ENCODE assay signal across 8 cellular contexts in the genomic region with DNA sequence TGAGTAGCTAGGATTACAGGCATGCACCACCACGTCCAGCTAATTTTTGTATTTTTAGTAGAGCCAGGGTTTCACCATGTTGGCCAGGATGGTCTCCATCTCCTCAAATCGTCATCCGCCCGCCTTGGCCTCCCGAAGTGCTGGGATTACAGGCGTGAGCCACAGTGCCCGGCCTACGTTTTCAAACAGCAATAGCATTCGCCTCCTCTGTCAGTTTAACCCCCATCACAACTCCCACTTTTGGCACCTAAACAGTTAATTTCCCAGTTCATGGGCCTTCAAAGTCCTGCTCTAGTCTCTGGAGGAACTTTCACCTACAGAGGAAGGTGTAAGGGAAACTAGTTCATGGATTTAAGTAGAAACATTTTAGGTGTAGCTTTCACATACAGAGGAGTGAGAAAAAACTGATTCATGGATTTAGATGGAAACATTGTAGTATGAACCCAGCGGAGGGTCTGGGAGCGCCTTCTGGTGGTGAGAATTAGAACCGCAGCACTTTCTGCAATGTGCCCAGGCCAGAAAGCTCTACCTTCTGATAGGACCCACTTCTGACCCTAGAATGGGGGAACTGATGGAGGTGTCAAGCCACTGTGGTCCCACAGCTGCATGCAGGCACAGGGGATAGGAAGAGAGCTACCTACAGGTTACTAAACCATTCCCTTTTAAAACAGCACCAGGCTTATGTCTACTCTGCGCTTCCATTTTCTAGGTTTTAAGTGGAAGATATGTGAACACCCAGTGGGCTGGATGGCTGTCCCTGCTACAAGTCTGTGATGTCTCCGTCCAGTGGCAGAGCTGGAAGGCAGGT. TPM values are rescaled to one million over a fixed set of nuclear protein-coding genes. Genes with fewer than 3 reads are reported as not detected.
DNase-seq lines count a peak whose midpoint lies in the region; ATAC-seq and TF ChIP-seq lines count a peak whose summit lies in the region.

No MANE protein-coding gene starts in this region.

- no peaks in the 10 kb centered on the region for H3K36me3 Mint-ChIP-seq in activated naive CD8-positive, alpha-beta T cell treated with anti-CD3 and anti-CD28 coated beads for 36 hours

- no peaks in the 10 kb centered on the region for H3K9me3 Mint-ChIP-seq in activated naive CD8-positive, alpha-beta T cell treated with anti-CD3 and anti-CD28 coated beads for 36 hours

- H3K4me1 ChIP-seq in DND-41 (ENCODE audit: insufficient read depth, low read length): peaks cover 10% of the 10 kb centered on the region
- peaks cover 2% of the 10 kb centered on the region for H3K4me1 ChIP-seq in Loucy (ENCODE audit: insufficient read depth, low read length, poor library complexity, severe bottlenecking)
- H3K4me1 ChIP-seq in cardiac muscle cell (ENCODE audit: low read depth): no peaks in the 10 kb centered on the region

- H3F3A ChIP-seq in Loucy (ENCODE audit: low read depth) (no peaks in the 10 kb centered on the region), SU-DHL-6 (ENCODE audit: insufficient read depth) (no peaks in the 10 kb centered on the region)

- ATAC-seq in DND-41 (ENCODE audit: insufficient read depth, low read depth): peak; percentile 63
- no peak for ATAC-seq in GM21529 (IDR thresholded peaks at IDR 0.05; ENCODE audit: unreplicated experiment)
- ATAC-seq in GM19351 (IDR thresholded peaks at IDR 0.05; ENCODE audit: unreplicated experiment): no peak

- H3K9me3 ChIP-seq in DND-41 (ENCODE audit: insufficient read depth, low read length, severe bottlenecking) (no peaks in the 10 kb centered on the region), Loucy (ENCODE audit: insufficient read depth, low read depth, low read length) (no peaks in the 10 kb centered on the region), SU-DHL-6 (ENCODE audit: insufficient read depth, low read length) (no peaks in the 10 kb centered on the region), cardiac muscle cell (ENCODE audit: low read depth) (no peaks in the 10 kb centered on the region)

- no peaks in the 10 kb centered on the region for H3K36me3 ChIP-seq in DND-41 (ENCODE audit: insufficient read depth, low read length)
- H3K36me3 ChIP-seq in Loucy (ENCODE audit: insufficient read depth, low read length): no peaks in the 10 kb centered on the region
- no peaks in the 10 kb centered on the region for H3K36me3 ChIP-seq in SU-DHL-6 (ENCODE audit: low read length)
- H3K36me3 ChIP-seq in cardiac muscle cell: no peaks in the 10 kb centered on the region

- peaks cover 9% of the 10 kb centered on the region for H3K27me3 Mint-ChIP-seq in activated naive CD8-positive, alpha-beta T cell treated with anti-CD3 and anti-CD28 coated beads for 36 hours

- peaks cover 8% of the 10 kb centered on the region for H3K4me1 Mint-ChIP-seq in activated naive CD8-positive, alpha-beta T cell treated with anti-CD3 and anti-CD28 coated beads for 36 hours

- peaks cover 11% of the 10 kb centered on the region for H3K27me3 ChIP-seq in DND-41 (ENCODE audit: insufficient read depth, low read length, poor library complexity)
- H3K27me3 ChIP-seq in Loucy (ENCODE audit: insufficient read depth, low read length, poor library complexity, severe bottlenecking): no peaks in the 10 kb centered on the region
- no peaks in the 10 kb centered on the region for H3K27me3 ChIP-seq in SU-DHL-6 (ENCODE audit: low read length)
- H3K27me3 ChIP-seq in cardiac muscle cell: no peaks in the 10 kb centered on the region

- peak; percentile 92 for TF ChIP-seq CTCF in DND-41 (IDR thresholded peaks at IDR 0.05; ENCODE audit: borderline replicate concordance, extremely low read depth, low read length, poor library complexity, severe bottlenecking)
- peak; percentile 96 for TF ChIP-seq CTCF in Loucy (conservative IDR thresholded peaks at IDR 0.05; ENCODE audit: low read length)
- TF ChIP-seq CTCF in SU-DHL-6 (IDR thresholded peaks at IDR 0.05; ENCODE audit: insufficient read depth, low read length, poor library complexity, severe bottlenecking): peak; percentile 87
- TF ChIP-seq CTCF in cardiac muscle cell (IDR thresholded peaks at IDR 0.05; ENCODE audit: low read depth, low read length): peak; percentile 94

- peak overlapping the region; percentile 11 for H3K27ac Mint-ChIP-seq in activated naive CD8-positive, alpha-beta T cell treated with anti-CD3 and anti-CD28 coated beads for 36 hours

- H2AFZ ChIP-seq in DND-41 (ENCODE audit: low read depth, low read length): no peak overlapping the region
- H2AFZ ChIP-seq in Loucy (ENCODE audit: low read length): no peak overlapping the region
- H2AFZ ChIP-seq in SU-DHL-6 (ENCODE audit: low read depth, low read length, severe bottlenecking): no peak overlapping the region

- H3K9ac ChIP-seq in DND-41 (ENCODE audit: low read depth, low read length) (no peak overlapping the region), Loucy (ENCODE audit: low read depth, low read length, poor library complexity, severe bottlenecking) (no peak overlapping the region), SU-DHL-6 (ENCODE audit: low read length) (no peak overlapping the region)

- H3K4me2 ChIP-seq in DND-41 (ENCODE audit: insufficient read depth, low read length) (no peak overlapping the region), Loucy (ENCODE audit: low read depth, low read length, poor library complexity, severe bottlenecking) (no peak overlapping the region), SU-DHL-6 (ENCODE audit: low read depth, low read length, poor library complexity, severe bottlenecking) (no peak overlapping the region)

- no peak overlapping the region for H3K27ac ChIP-seq in DND-41 (ENCODE audit: low read length)
- H3K27ac ChIP-seq in SU-DHL-6 (ENCODE audit: low read depth, low read length): no peak overlapping the region
- H3K27ac ChIP-seq in cardiac muscle cell: no peak overlapping the region

- H4K20me1 ChIP-seq in DND-41 (ENCODE audit: insufficient read depth, low read length): no peaks in the 10 kb centered on the region
- H4K20me1 ChIP-seq in Loucy (ENCODE audit: insufficient read depth, low read length, poor library complexity, severe bottlenecking): no peaks in the 10 kb centered on the region
- no peaks in the 10 kb centered on the region for H4K20me1 ChIP-seq in SU-DHL-6 (ENCODE audit: low read depth, low read length)

- no peaks in the 10 kb centered on the region for H3K9me2 ChIP-seq in Loucy (replicated peaks; ENCODE audit: low read depth, low read length)
- no peaks in the 10 kb centered on the region for H3K9me2 ChIP-seq in SU-DHL-6 (replicated peaks; ENCODE audit: insufficient read depth, low read length)

- no peaks in the 10 kb centered on the region for H3K79me2 ChIP-seq in DND-41 (ENCODE audit: insufficient read depth, low read length)
- H3K79me2 ChIP-seq in Loucy (ENCODE audit: insufficient read depth, low read length): no peaks in the 10 kb centered on the region
- no peaks in the 10 kb centered on the region for H3K79me2 ChIP-seq in SU-DHL-6 (ENCODE audit: insufficient read depth, low read length)

- H3K4me3 Mint-ChIP-seq in activated naive CD8-positive, alpha-beta T cell treated with anti-CD3 and anti-CD28 coated beads for 36 hours: no peak overlapping the region

- DNase-seq in DND-41: peak; percentile 66
- DNase-seq in activated naive CD8-positive, alpha-beta T cell treated with anti-CD3 and anti-CD28 coated beads for 36 hours: peak; percentile 65
- peak; percentile 72 to 74 for DNase-seq in cardiac muscle cell (ENCODE audit: low read depth in 1 of 2, low spot score in 1 of 2)
- peak; percentile 18 for DNase-seq in putamen (ENCODE audit: low spot score)

- H3K4me3 ChIP-seq in DND-41 (ENCODE audit: low read depth in 1 of 2, low read length in 2 of 2) (no peak overlapping the region), Loucy (ENCODE audit: low read length, poor library complexity, severe bottlenecking) (no peak overlapping the region), SU-DHL-6 (ENCODE audit: insufficient read depth, low read length, poor library complexity, severe bottlenecking) (no peak overlapping the region), cardiac muscle cell (no peak overlapping the region)

RNA-seq across cellular contexts. Expression of a gene that starts 12.0 kb away (rescaled TPM):
- total RNA-seq in activated naive CD8-positive, alpha-beta T cell treated with anti-CD3 and anti-CD28 coated beads for 36 hours: under 1 TPM; 0.14 to 0.25 TPM
- 0.07 and 1.0 TPM in 2 replicates for total RNA-seq in cardiac muscle cell
- polyA plus RNA-seq in cardiac muscle cell: 0.32 TPM in 1 of 2 replicates, not detected in the other

Comparison
In these comparisons a context has a peak if more than half of its experiments do, and no peak if none do; other contexts are left out.
1. DNase-seq: peak in every context shown above with its lines; median percentile 73 in cardiac muscle cell; 66 in DND-41; 65 in activated naive CD8-positive, alpha-beta T cell treated with anti-CD3 and anti-CD28 coated beads for 36 hours; 18 in putamen.